In genomic region chr20:25223179-25223661, GRCh38 we compare ENCODE assay signal across 8 cellular contexts. TPM values are rescaled to one million over a fixed set of nuclear protein-coding genes. Genes with fewer than 3 reads are reported as not detected.
DNase-seq lines count a peak whose midpoint lies in the region; ATAC-seq and TF ChIP-seq lines count a peak whose summit lies in the region.

No MANE protein-coding gene starts in this region.

- no peaks in the 10 kb centered on the region for H3K9me3 ChIP-seq in adrenal gland (replicated peaks in 1 of 3)

- peak; percentile 97 for DNase-seq in EH (ENCODE audit: low read depth)
- DNase-seq in M059J (ENCODE audit: low read depth): peak; percentile 100
- peak in 4 of 7 donors; percentile 49 to 59 (median 52) for DNase-seq in adrenal gland
- peak; percentile 69 to 89 for DNase-seq in lung microvascular endothelial cell (ENCODE audit: low read depth in 2 of 2)
- DNase-seq in D341Med (ENCODE audit: low spot score): no peak
- DNase-seq in NCI-H774 (lab: John Stamatoyannopoulos, UW): no peak
- DNase-seq in NCI-H1105 (lab: John Stamatoyannopoulos, UW): no peak

- H3K36me3 ChIP-seq in adrenal gland (replicated peaks in 1 of 2): peaks cover 0 to 38% of the 10 kb centered on the region in 2 donors

- 83 to 86% (median 83%) methylated on average over 6 to 8 of the region's 8 CpGs for WGBS in adrenal gland, 4 donors

- intact Hi-C loops in adrenal gland (cut with DNase I): no loop called here

- no peak for TF ChIP-seq POLR2A in adrenal gland (IDR thresholded peaks at IDR 0.05)

- no peak for TF ChIP-seq CTCF in adrenal gland (IDR thresholded peaks at IDR 0.05)

- no peaks in the 10 kb centered on the region for H3K27me3 ChIP-seq in adrenal gland

- no peak overlapping the region for H3K4me3 ChIP-seq in adrenal gland

- ATAC-seq in HG03135 (IDR thresholded peaks at IDR 0.05; ENCODE audit: unreplicated experiment): no peak

- H3K4me1 ChIP-seq in adrenal gland (replicated peaks in 1 of 2): peaks cover 12 to 17% of the 10 kb centered on the region in 2 donors

- H3K27ac ChIP-seq in adrenal gland: no peak overlapping the region

RNA-seq across cellular contexts. Expression of gene PYGB, which starts 24.7 kb away (rescaled TPM):
- total RNA-seq in M059J (2014; rRNA removed; shearing (Covaris generic)): 94.7 and 131 TPM in 2 replicates
- total RNA-seq in adrenal gland (100 to 1,000 TPM in 3 of 8 donors, 10 to 100 TPM in 5; 39.2 to 118 (median 82.9) TPM), lung microvascular endothelial cell (62.3 and 63.9 TPM in 2 replicates)
- 10 to 100 TPM; 15.7 to 80.0 (median 35.9) TPM for polyA plus RNA-seq in adrenal gland

RNA-seq across cellular contexts. Expression of gene ENTPD6, which starts 27.7 kb away (rescaled TPM):
- 57.9 and 67.9 TPM in 2 replicates for total RNA-seq in M059J (2014; rRNA removed; shearing (Covaris generic))
- 100 to 1,000 TPM in 5 of 8 donors, 10 to 100 TPM in 3; 51.0 to 120 (median 107) TPM for total RNA-seq in adrenal gland
- polyA plus RNA-seq in adrenal gland: 100 to 1,000 TPM in 2 of 3 donors, 10 to 100 TPM in 1; 30.9 to 260 (median 153) TPM
- 29.9 and 51.4 TPM in 2 replicates for total RNA-seq in lung microvascular endothelial cell

Comparison
In these comparisons a context has a peak if more than half of its experiments do, and no peak if none do; other contexts are left out.
1. DNase-seq: peak in EH (single experiment), M059J (single experiment), adrenal gland (4 of 7) and lung microvascular endothelial cell (2 of 2); none in D341Med (single experiment), NCI-H774 (single experiment) and NCI-H1105 (single experiment).